In the genomic region with DNA sequence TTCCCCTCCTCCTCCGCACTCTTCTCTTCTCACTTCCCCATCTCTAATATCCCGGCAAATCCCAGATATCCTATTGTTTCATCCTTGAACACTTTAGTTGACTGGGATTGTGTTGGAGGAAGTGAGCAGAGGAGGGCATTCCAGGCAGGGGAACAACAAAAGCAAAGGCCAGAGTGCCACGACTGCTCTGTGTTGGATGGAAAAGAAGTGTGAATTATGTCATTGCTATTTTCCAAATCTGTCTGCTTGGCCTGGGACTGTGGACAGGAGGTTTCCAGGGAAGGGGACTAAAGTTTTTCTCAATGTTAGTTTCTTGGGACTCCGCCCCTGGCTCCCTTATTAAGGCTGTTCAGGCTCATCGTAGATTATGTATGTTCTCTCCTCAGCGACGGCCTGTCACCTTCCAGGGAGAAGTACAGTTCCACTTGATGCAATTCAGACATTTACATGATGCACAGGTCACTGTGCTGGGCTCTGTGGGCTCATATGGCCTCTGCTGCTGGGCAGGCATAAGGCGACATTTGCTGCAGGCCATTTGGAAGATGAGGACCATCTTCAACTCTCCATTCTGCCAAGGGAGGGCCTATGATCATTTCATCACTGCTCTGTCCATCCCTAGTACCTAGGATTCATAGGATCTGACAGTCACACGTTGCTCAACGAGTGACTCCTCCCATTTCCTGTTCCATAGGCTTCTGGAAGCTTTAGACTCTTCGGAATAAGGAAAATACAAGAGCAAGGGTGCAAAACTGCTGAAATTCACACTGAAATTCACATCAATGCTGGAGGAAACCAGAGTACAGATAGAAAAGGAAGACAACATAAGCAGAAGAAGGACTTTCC, we compare ENCODE assay signal across 17 cellular contexts.
DNase-seq lines count a peak whose midpoint lies in the region; ATAC-seq, FAIRE-seq and TF ChIP-seq lines count a peak whose summit lies in the region.
"Had no signal": no experiment of that assay in that cellular context is flagged by ENCODE, and none has a peak within 500 bp of the region (broad histone marks: within the 10 kb centered on the region; RNA-seq: fewer than 3 reads in every experiment).

No MANE protein-coding gene starts in this region.

- TF ChIP-seq POLR2A in thyroid gland (IDR thresholded peaks at IDR 0.05) = no peak

- H3K9me3 ChIP-seq in lower lobe of right lung (no peaks in the 10 kb centered on the region), thyroid gland (no peaks in the 10 kb centered on the region), kidney (ENCODE audit: control insufficient read depth in 1 of 2, low read length in 2 of 2) (no peaks in the 10 kb centered on the region)
- H3K9me3 ChIP-seq: neutrophil had no signal

- H3K36me3 ChIP-seq in lower lobe of right lung (no peaks in the 10 kb centered on the region), thyroid gland (no peaks in the 10 kb centered on the region), kidney (ENCODE audit: control insufficient read depth in 1 of 2, insufficient read depth in 2 of 2, low read length in 2 of 2) (no peaks in the 10 kb centered on the region)
- H3K36me3 ChIP-seq: neutrophil had no signal

- H3K27ac ChIP-seq in VCaP (peak overlapping the region; percentile 70), lower lobe of right lung (peak overlapping the region; percentile 49), thyroid gland (peak overlapping the region in 2 of 3 donors; percentile 45 to 66), kidney (ENCODE audit: low read depth in 2 of 2, low read length in 2 of 2) (no peak overlapping the region)
- H3K27ac ChIP-seq: neutrophil had no signal

- H3K27me3 ChIP-seq in lower lobe of right lung (ENCODE audit: low read depth) = no peaks in the 10 kb centered on the region
- H3K27me3 ChIP-seq in thyroid gland = no peaks in the 10 kb centered on the region

- ATAC-seq in lower lobe of right lung = no peak
- ATAC-seq: activated CD8-positive, alpha-beta memory T cell treated with anti-CD3 and anti-CD28 coated beads, Interleukin-2, amount 10 ng/mL, durations not matched to agents 7 days and 5 days had no signal

- 81% methylated on average over 11 of the region's 11 CpGs for WGBS in thyroid gland, 2 donors

- TF ChIP-seq CTCF in VCaP (conservative IDR thresholded peaks at IDR 0.05) (no peak), lower lobe of right lung (IDR thresholded peaks at IDR 0.05) (no peak), thyroid gland (IDR thresholded peaks at IDR 0.05) (no peak), kidney (IDR thresholded peaks at IDR 0.05; ENCODE audit: borderline replicate concordance, extremely low read depth, insufficient read depth) (no peak)

- peak; percentile 23 for DNase-seq in fibroblast of gingiva (ENCODE audit: low read depth)
- no peak for DNase-seq in lower lobe of right lung
- no peak for DNase-seq in thyroid gland
- no peak for DNase-seq in central memory CD4-positive, alpha-beta T cell
- no peak for DNase-seq in kidney
- DNase-seq in hippocampal formation (lab: John Stamatoyannopoulos, UW) = no peak
- DNase-seq: activated CD4-positive, alpha-beta T cell treated with anti-CD3 and anti-CD28 coated beads for 4 hours; activated CD8-positive, alpha-beta memory T cell treated with anti-CD3 and anti-CD28 coated beads, Interleukin-2, amount 10 ng/mL, durations not matched to agents 7 days and 5 days; activated naive CD8-positive, alpha-beta T cell treated with anti-CD3 and anti-CD28 coated beads, Interleukin-2, amount 10 ng/mL, durations not matched to agents 7 days and 5 days; DMS79; H9; NCI-H146; NCI-H69; SW 1271 had no signal

- H3K4me3 ChIP-seq in lower lobe of right lung (no peak overlapping the region), thyroid gland (replicated peaks in 1 of 3) (no peak overlapping the region), kidney (ENCODE audit: low read length in 2 of 2) (no peak overlapping the region)

- no peak for FAIRE-seq in kidney (lab: Jason Lieb, UNC)
- FAIRE-seq: TTC549 had no signal

- H3K9ac ChIP-seq in kidney (ENCODE audit: low read length in 2 of 2) = no peak overlapping the region

- H3K4me1 ChIP-seq in lower lobe of right lung (no peaks in the 10 kb centered on the region), thyroid gland (no peaks in the 10 kb centered on the region), kidney (ENCODE audit: control insufficient read depth in 1 of 2, insufficient read depth in 1 of 2, low read depth in 1 of 2, low read length in 2 of 2) (no peaks in the 10 kb centered on the region)

- intact Hi-C loops in lower lobe of right lung (cut with DNase I) = no loop called here
- intact Hi-C loops in thyroid gland (cut with DNase I) = no loop called here
- intact Hi-C loops in kidney (cut with DNase I) = no loop called here

Comparison
In these comparisons a context has a peak if more than half of its experiments do, and no peak if none do; other contexts are left out.
1. H3K27ac ChIP-seq: peak in VCaP (single experiment), lower lobe of right lung (single experiment) and thyroid gland (2 of 3); none in kidney (0 of 2).